8 cellular contexts compared by ENCODE assay signal in genomic region chr15:70111203-70112017, GRCh38. TPM values are rescaled to one million over a fixed set of nuclear protein-coding genes. Genes with fewer than 3 reads are reported as not detected.
A peak's percentile ranks its signal among the peaks of the same experiment; 100 is the strongest.
DNase-seq lines count a peak whose midpoint lies in the region; ATAC-seq lines count a peak whose summit lies in the region.

No MANE protein-coding gene starts in this region.

- H3K9me3 Mint-ChIP-seq in activated CD8-positive, alpha-beta T cell treated with anti-CD3 and anti-CD28 coated beads, Interleukin-2, amount 10 ng/mL, durations not matched to agents 7 days and 5 days (ENCODE audit: insufficient read depth), result no peaks in the 10 kb centered on the region

- DNase-seq in C1 segment of cervical spinal cord (lab: John Stamatoyannopoulos, UW), result peak in 12 of 14 donors; percentile 20 to 88 (median 62)
- peak; percentile 34 for DNase-seq in NAMALWA (ENCODE audit: low spot score)
- peak; percentile 95 for DNase-seq in SK-N-DZ (ENCODE audit: low spot score)
- peak; percentile 75 for DNase-seq in fibroblast of the conjunctiva (ENCODE audit: low read depth)
- DNase-seq in nucleus accumbens (lab: John Stamatoyannopoulos, UW), result peak in 51 of 56 donors; percentile 17 to 88 (median 67)
- DNase-seq in activated CD8-positive, alpha-beta T cell treated with anti-CD3 and anti-CD28 coated beads, Interleukin-2, amount 10 ng/mL, durations not matched to agents 7 days and 5 days, result no peak
- DNase-seq in stimulated activated CD4-positive, alpha-beta T cell treated with anti-CD3 and anti-CD28 coated beads, Interleukin-15, amount 100 ng/mL, for 24 hours, result no peak

- POLR2A ChIA-PET in activated CD8-positive, alpha-beta T cell treated with anti-CD3 and anti-CD28 coated beads, Interleukin-2, amount 10 ng/mL, durations not matched to agents 7 days and 5 days (lab: Charles Lee), result no interaction called here

- H3K4me3 Mint-ChIP-seq in activated CD8-positive, alpha-beta T cell treated with anti-CD3 and anti-CD28 coated beads, Interleukin-2, amount 10 ng/mL, durations not matched to agents 7 days and 5 days, result no peak overlapping the region

- H3K27ac Mint-ChIP-seq in activated CD8-positive, alpha-beta T cell treated with anti-CD3 and anti-CD28 coated beads, Interleukin-2, amount 10 ng/mL, durations not matched to agents 7 days and 5 days, result no peak overlapping the region

- no peak for ATAC-seq in activated CD8-positive, alpha-beta T cell treated with anti-CD3 and anti-CD28 coated beads, Interleukin-2, amount 10 ng/mL, durations not matched to agents 7 days and 5 days
- ATAC-seq in HG03521 (IDR thresholded peaks at IDR 0.05; ENCODE audit: unreplicated experiment), result no peak

- CTCF ChIA-PET in activated CD8-positive, alpha-beta T cell treated with anti-CD3 and anti-CD28 coated beads, Interleukin-2, amount 10 ng/mL, durations not matched to agents 7 days and 5 days (lab: Charles Lee), result no interaction called here

- no peaks in the 10 kb centered on the region for H3K36me3 Mint-ChIP-seq in activated CD8-positive, alpha-beta T cell treated with anti-CD3 and anti-CD28 coated beads, Interleukin-2, amount 10 ng/mL, durations not matched to agents 7 days and 5 days (ENCODE audit: low read depth)

- peaks cover 45% of the 10 kb centered on the region for H3K27me3 Mint-ChIP-seq in activated CD8-positive, alpha-beta T cell treated with anti-CD3 and anti-CD28 coated beads, Interleukin-2, amount 10 ng/mL, durations not matched to agents 7 days and 5 days (ENCODE audit: low read depth)

- peaks cover 2% of the 10 kb centered on the region for H3K4me1 Mint-ChIP-seq in activated CD8-positive, alpha-beta T cell treated with anti-CD3 and anti-CD28 coated beads, Interleukin-2, amount 10 ng/mL, durations not matched to agents 7 days and 5 days (ENCODE audit: low read depth)

RNA-seq across cellular contexts. Expression of gene TLE3, which starts 13.7 kb away (rescaled TPM):
- 72.5 and 97.1 TPM in 2 replicates for polyA plus RNA-seq in SK-N-DZ (2014; cell fraction: cytosol; rRNA removed)
- polyA plus RNA-seq in SK-N-DZ (2014; cell fraction: nucleus; rRNA removed), result 109 and 125 TPM in 2 replicates
- 10 to 100 TPM; 64.0 to 71.1 TPM for total RNA-seq in activated CD8-positive, alpha-beta T cell treated with anti-CD3 and anti-CD28 coated beads, Interleukin-2, amount 10 ng/mL, durations not matched to agents 7 days and 5 days

Comparison
In these comparisons a context has a peak if more than half of its experiments do, and no peak if none do; other contexts are left out.
1. DNase-seq: peak in C1 segment of cervical spinal cord (12 of 14), NAMALWA (single experiment), SK-N-DZ (single experiment), fibroblast of the conjunctiva (single experiment) and nucleus accumbens (51 of 56); none in activated CD8-positive, alpha-beta T cell treated with anti-CD3 and anti-CD28 coated beads, Interleukin-2, amount 10 ng/mL, durations not matched to agents 7 days and 5 days (single experiment) and stimulated activated CD4-positive, alpha-beta T cell treated with anti-CD3 and anti-CD28 coated beads, Interleukin-15, amount 100 ng/mL, for 24 hours (single experiment).